ENCODE assay signal across 23 cellular contexts in genomic region chr15:88187195-88187594, GRCh38.
DNase-seq lines count a peak whose midpoint lies in the region; ATAC-seq and TF ChIP-seq lines count a peak whose summit lies in the region.
"Had no signal": no experiment of that assay in that cellular context is flagged by ENCODE, and none has a peak within 500 bp of the region (broad histone marks: within the 10 kb centered on the region; RNA-seq: fewer than 3 reads in every experiment).

No MANE protein-coding gene starts in this region.

- H3K9ac ChIP-seq in endodermal cell (ENCODE audit: extremely low read depth, low read length, poor library complexity, severe bottlenecking) = no peak overlapping the region

- peaks cover 74% of the 10 kb centered on the region for H3K27me3 ChIP-seq in left ventricle myocardium inferior (ENCODE audit: low read depth)
- H3K27me3 ChIP-seq in dorsolateral prefrontal cortex = no peaks in the 10 kb centered on the region
- H3K27me3 ChIP-seq in thyroid gland = no peaks in the 10 kb centered on the region
- peaks cover 12% of the 10 kb centered on the region for H3K27me3 ChIP-seq in endodermal cell (ENCODE audit: control insufficient read depth, insufficient read depth, low read length, poor library complexity, severe bottlenecking)
- H3K27me3 ChIP-seq: brain microvascular endothelial cell had no signal

- H3K4me1 Mint-ChIP-seq in endodermal cell = no peaks in the 10 kb centered on the region

- WGBS in thyroid gland, 2 donors = 63 to 78% methylated on average over 5 of the region's 5 CpGs
- WGBS in endodermal cell (ENCODE audit: insufficient coverage in 1 of 2, insufficient read length in 1 of 2), 2 experiments = 93 to 100% methylated on average over 4 of the region's 5 CpGs

- DNase-seq in left ventricle myocardium superior = peak; percentile 33
- no peak for DNase-seq in left ventricle myocardium inferior
- peak; percentile 47 for DNase-seq in M059J (ENCODE audit: low read depth)
- DNase-seq in dorsolateral prefrontal cortex = peak in 6 of 10 donors; percentile 33 to 72 (median 48)
- DNase-seq in thyroid gland = peak; percentile 26 to 44
- no peak for DNase-seq in endodermal cell
- no peak for DNase-seq in dedifferentiated amniotic fluid mesenchymal stem cell (ENCODE audit: extremely low spot score)
- DNase-seq: activated CD8-positive, alpha-beta memory T cell treated with anti-CD3 and anti-CD28 coated beads for 24 hours; activated T-cell treated with anti-CD3 and anti-CD28 coated beads, Interleukin-2, amount 50 U/mL, for 72 hours; brain microvascular endothelial cell; COR-L47; dermis blood vessel endothelial cell; GF-D8; NCI-H187 treated with DMSO at 0.1 percent for 48 hours; NCI-H510A; stimulated activated CD4-positive, alpha-beta T cell treated with anti-CD3 and anti-CD28 coated beads, Interleukin-2, amount 100 ng/mL, for 24 hours; stomach had no signal

- intact Hi-C loops in left ventricle myocardium superior (cut with micrococcal nuclease) = no loop called here
- intact Hi-C loops in left ventricle myocardium inferior (cut with micrococcal nuclease) = no loop called here
- intact Hi-C loops in dorsolateral prefrontal cortex (cut with DNase I) = loop anchor here in 1 of 2 donors (10.0 kb wide), 1 partner anchor 132 kb away; no protein-coding TSS in a partner anchor
- intact Hi-C loops in thyroid gland (cut with DNase I) = no loop called here

- ATAC-seq in left ventricle myocardium superior (no peak), GM21515 (IDR thresholded peaks at IDR 0.05; ENCODE audit: unreplicated experiment) (no peak)
- ATAC-seq: activated T-cell treated with anti-CD3 and anti-CD28 coated beads, Interleukin-2, amount 50 U/mL, for 72 hours; gastroesophageal sphincter; GM12878; HepG2 had no signal

- no peaks in the 10 kb centered on the region for H3K36me3 ChIP-seq in left ventricle myocardium inferior
- H3K36me3 ChIP-seq in thyroid gland = no peaks in the 10 kb centered on the region
- H3K36me3 ChIP-seq in endodermal cell (ENCODE audit: control insufficient read depth, insufficient read depth, low read length) = no peaks in the 10 kb centered on the region
- H3K36me3 ChIP-seq: brain microvascular endothelial cell, gastroesophageal sphincter, stomach had no signal

- H3K36me3 Mint-ChIP-seq in endodermal cell (ENCODE audit: low read depth) = no peaks in the 10 kb centered on the region
- H3K36me3 Mint-ChIP-seq: activated naive CD8-positive, alpha-beta T cell had no signal

- H3K9me3 Mint-ChIP-seq in endodermal cell = no peaks in the 10 kb centered on the region
- H3K9me3 Mint-ChIP-seq: activated T-cell treated with anti-CD3 and anti-CD28 coated beads, Interleukin-2, amount 50 U/mL, for 72 hours; T-helper 2 cell treated with Interferon-gamma antibody and Interleukin-4, amounts not matched to agents 5 μg/mL and 100 μg/mL, for 36 hours had no signal

- H3K27ac Mint-ChIP-seq in endodermal cell = no peak overlapping the region
- H3K27ac Mint-ChIP-seq: activated naive CD8-positive, alpha-beta T cell; activated T-cell treated with anti-CD3 and anti-CD28 coated beads, Interleukin-2, amount 50 U/mL, for 72 hours; T-helper 2 cell treated with Interferon-gamma antibody and Interleukin-4, amounts not matched to agents 5 μg/mL and 100 μg/mL, for 36 hours had no signal

- H3K4me1 ChIP-seq in left ventricle myocardium inferior = no peaks in the 10 kb centered on the region
- peaks cover 15 to 23% of the 10 kb centered on the region in 2 donors for H3K4me1 ChIP-seq in thyroid gland
- H3K4me1 ChIP-seq in endodermal cell (ENCODE audit: control insufficient read depth, insufficient read depth, low read length) = no peaks in the 10 kb centered on the region
- H3K4me1 ChIP-seq: gastroesophageal sphincter, stomach had no signal

- TF ChIP-seq POLR2A in thyroid gland (IDR thresholded peaks at IDR 0.05) = no peak

- H3K27me3 Mint-ChIP-seq in endodermal cell (ENCODE audit: insufficient read depth) = peaks cover 17% of the 10 kb centered on the region

- H3K4me3 ChIP-seq in left ventricle myocardium inferior (no peak overlapping the region), dorsolateral prefrontal cortex (no peak overlapping the region), thyroid gland (replicated peaks in 1 of 3) (no peak overlapping the region), endodermal cell (ENCODE audit: low read length) (no peak overlapping the region)
- H3K4me3 ChIP-seq: gastroesophageal sphincter, GM12878, stomach had no signal

- H3K27ac ChIP-seq in left ventricle myocardium inferior (replicated peaks) = no peak overlapping the region
- peak overlapping the region in 1 of 59 donors; percentile 3 for H3K27ac ChIP-seq in dorsolateral prefrontal cortex
- no peak overlapping the region for H3K27ac ChIP-seq in thyroid gland
- no peak overlapping the region for H3K27ac ChIP-seq in endodermal cell (ENCODE audit: low read depth, low read length)
- H3K27ac ChIP-seq: brain microvascular endothelial cell, gastroesophageal sphincter, stomach had no signal

- TF ChIP-seq CTCF in left ventricle myocardium inferior (IDR thresholded peaks at IDR 0.05; ENCODE audit: borderline replicate concordance) (no peak), dorsolateral prefrontal cortex (IDR thresholded peaks at IDR 0.05 in 54 of 56, conservative IDR thresholded peaks at IDR 0.05 in 2 of 56; ENCODE audit: low read depth in 1 of 56, partially characterized antibody in 56 of 56) (no peak), thyroid gland (IDR thresholded peaks at IDR 0.05) (no peak), endodermal cell (conservative IDR thresholded peaks at IDR 0.05) (no peak)

- H3K4me3 Mint-ChIP-seq in endodermal cell = no peak overlapping the region
- H3K4me3 Mint-ChIP-seq: activated naive CD8-positive, alpha-beta T cell; activated T-cell treated with anti-CD3 and anti-CD28 coated beads, Interleukin-2, amount 50 U/mL, for 72 hours; T-helper 2 cell treated with Interferon-gamma antibody and Interleukin-4, amounts not matched to agents 5 μg/mL and 100 μg/mL, for 36 hours had no signal

- H3K9me3 ChIP-seq in left ventricle myocardium inferior (replicated peaks) (no peaks in the 10 kb centered on the region), thyroid gland (no peaks in the 10 kb centered on the region), endodermal cell (ENCODE audit: control insufficient read depth, low read length) (no peaks in the 10 kb centered on the region)
- H3K9me3 ChIP-seq: gastroesophageal sphincter, stomach had no signal

Comparison
In these comparisons a context has a peak if more than half of its experiments do, and no peak if none do; other contexts are left out.
1. DNase-seq: peak in left ventricle myocardium superior (single experiment), M059J (single experiment), dorsolateral prefrontal cortex (6 of 10) and thyroid gland (2 of 2); none in left ventricle myocardium inferior (single experiment), endodermal cell (single experiment) and dedifferentiated amniotic fluid mesenchymal stem cell (single experiment).